27 cellular contexts compared by ENCODE assay signal in genomic region chr6:70672549-70672948, GRCh38. TPM values are rescaled to one million over a fixed set of nuclear protein-coding genes. Genes with fewer than 3 reads are reported as not detected.
DNase-seq lines count a peak whose midpoint lies in the region; ATAC-seq lines count a peak whose summit lies in the region.
"Had no signal": no experiment of that assay in that cellular context is flagged by ENCODE, and none has a peak within 500 bp of the region (broad histone marks: within the 10 kb centered on the region; RNA-seq: fewer than 3 reads in every experiment).

No MANE protein-coding gene starts in this region.

- no peak overlapping the region for H3K27ac ChIP-seq in CD8-positive, alpha-beta memory T cell (ENCODE audit: low read depth, low read length)
- H3K27ac ChIP-seq: epithelial cell of prostate, Peyer's patch, right atrium auricular region, thoracic aorta had no signal

- no peak for ATAC-seq in activated T-helper 17 cell treated with anti-CD3 and anti-CD28 coated beads, Interleukin-2, amount 50 U/mL, for 72 hours (replicated peaks)
- no peak for ATAC-seq in memory B cell (ENCODE audit: low read depth)
- ATAC-seq: activated naive CD4-positive, alpha-beta T cell treated with anti-CD3 and anti-CD28 coated beads, Interleukin-2, amount 50 U/mL, for 72 hours; left lobe of liver; stimulated activated naive CD8-positive, alpha-beta T cell treated with anti-CD3 and anti-CD28 coated beads, Interleukin-15, amount 100 ng/mL, for 72 hours had no signal

- peaks cover 25% of the 10 kb centered on the region for H3K4me1 ChIP-seq in CD8-positive, alpha-beta memory T cell (ENCODE audit: insufficient read depth, low read length)

- no peaks in the 10 kb centered on the region for H3K36me3 ChIP-seq in CD8-positive, alpha-beta memory T cell (ENCODE audit: insufficient read depth, low read length)
- H3K36me3 ChIP-seq: HAP-1, Peyer's patch, right atrium auricular region, thoracic aorta had no signal

- H3K9me3 Mint-ChIP-seq in activated CD4-positive, alpha-beta memory T cell treated with anti-CD3 and anti-CD28 coated beads for 36 hours, result no peaks in the 10 kb centered on the region
- H3K9me3 Mint-ChIP-seq in activated CD4-positive, alpha-beta memory T cell treated with anti-CD3 and anti-CD28 coated beads, Interleukin-2, amount 10 ng/mL, durations not matched to agents 7 days and 5 days, result no peaks in the 10 kb centered on the region
- no peaks in the 10 kb centered on the region for H3K9me3 Mint-ChIP-seq in CD8-positive, alpha-beta memory T cell
- H3K9me3 Mint-ChIP-seq in activated T-helper 17 cell treated with anti-CD3 and anti-CD28 coated beads, Interleukin-2, amount 50 U/mL, for 72 hours, result no peaks in the 10 kb centered on the region
- no peaks in the 10 kb centered on the region for H3K9me3 Mint-ChIP-seq in memory B cell
- H3K9me3 Mint-ChIP-seq: activated CD4-positive, alpha-beta T cell treated with anti-CD3 and anti-CD28 coated beads, Interleukin-2, amount 10 ng/mL, durations not matched to agents 7 days and 5 days; activated naive CD4-positive, alpha-beta T cell treated with anti-CD3 and anti-CD28 coated beads, Interleukin-2, amount 50 U/mL, for 72 hours; stimulated activated naive CD8-positive, alpha-beta T cell treated with anti-CD3 and anti-CD28 coated beads, Interleukin-15, amount 100 ng/mL, for 72 hours had no signal

- no peaks in the 10 kb centered on the region for H3K9me3 ChIP-seq in CD8-positive, alpha-beta memory T cell (ENCODE audit: low read length)
- H3K9me3 ChIP-seq: HAP-1, Peyer's patch, right atrium auricular region, thoracic aorta had no signal

- H3K4me1 Mint-ChIP-seq in activated CD4-positive, alpha-beta memory T cell treated with anti-CD3 and anti-CD28 coated beads for 36 hours (ENCODE audit: low read depth), result peaks cover 69% of the 10 kb centered on the region
- peaks cover 62% of the 10 kb centered on the region for H3K4me1 Mint-ChIP-seq in activated CD4-positive, alpha-beta memory T cell treated with anti-CD3 and anti-CD28 coated beads, Interleukin-2, amount 10 ng/mL, durations not matched to agents 7 days and 5 days
- H3K4me1 Mint-ChIP-seq in CD8-positive, alpha-beta memory T cell, result peaks cover 62 to 86% (median 78%) of the 10 kb centered on the region in 3 donors
- peaks cover 57% of the 10 kb centered on the region for H3K4me1 Mint-ChIP-seq in activated T-helper 17 cell treated with anti-CD3 and anti-CD28 coated beads, Interleukin-2, amount 50 U/mL, for 72 hours
- H3K4me1 Mint-ChIP-seq in memory B cell, result peaks cover 26% of the 10 kb centered on the region

- intact Hi-C loops in activated CD4-positive, alpha-beta memory T cell treated with anti-CD3 and anti-CD28 coated beads for 36 hours (cut with micrococcal nuclease), result no loop called here

- H3K27ac Mint-ChIP-seq in activated CD4-positive, alpha-beta memory T cell treated with anti-CD3 and anti-CD28 coated beads for 36 hours, result peak overlapping the region; percentile 43
- H3K27ac Mint-ChIP-seq in activated CD4-positive, alpha-beta memory T cell treated with anti-CD3 and anti-CD28 coated beads, Interleukin-2, amount 10 ng/mL, durations not matched to agents 7 days and 5 days, result no peak overlapping the region
- peak overlapping the region in 5 of 8 donors; percentile 1 to 51 (median 39) for H3K27ac Mint-ChIP-seq in CD8-positive, alpha-beta memory T cell
- H3K27ac Mint-ChIP-seq in activated T-helper 17 cell treated with anti-CD3 and anti-CD28 coated beads, Interleukin-2, amount 50 U/mL, for 72 hours, result peak overlapping the region; percentile 61
- peak overlapping the region; percentile 10 for H3K27ac Mint-ChIP-seq in memory B cell
- H3K27ac Mint-ChIP-seq: activated CD4-positive, alpha-beta T cell treated with anti-CD3 and anti-CD28 coated beads, Interleukin-2, amount 10 ng/mL, durations not matched to agents 7 days and 5 days; activated naive CD4-positive, alpha-beta T cell treated with anti-CD3 and anti-CD28 coated beads, Interleukin-2, amount 50 U/mL, for 72 hours; CD14-positive monocyte had no signal

- H3K4me3 ChIP-seq in CD8-positive, alpha-beta memory T cell (ENCODE audit: low read length), result no peak overlapping the region
- H3K4me3 ChIP-seq: HAP-1, Peyer's patch, right atrium auricular region, thoracic aorta had no signal

- H3K27me3 ChIP-seq in CD8-positive, alpha-beta memory T cell (ENCODE audit: insufficient read depth, low read length, poor library complexity, severe bottlenecking), result no peaks in the 10 kb centered on the region
- H3K27me3 ChIP-seq: Peyer's patch, right atrium auricular region had no signal

- CTCF ChIA-PET in activated CD4-positive, alpha-beta memory T cell treated with anti-CD3 and anti-CD28 coated beads for 36 hours (lab: Charles Lee), result interaction anchor here (0.7 to 2.3 kb wide), 4 partner anchors 12 to 124 kb away, joined by 3 to 15 read pairs (median 3); no protein-coding TSS in a partner anchor
- CTCF ChIA-PET in activated CD4-positive, alpha-beta memory T cell treated with anti-CD3 and anti-CD28 coated beads, Interleukin-2, amount 10 ng/mL, durations not matched to agents 7 days and 5 days (lab: Charles Lee), result interaction anchor here (0.8 kb wide), 1 partner anchor 180 kb away, joined by 3 read pairs; no protein-coding TSS in a partner anchor
- CTCF ChIA-PET in CD8-positive, alpha-beta memory T cell (lab: Charles Lee), result no interaction called here

- H3K36me3 Mint-ChIP-seq in activated CD4-positive, alpha-beta memory T cell treated with anti-CD3 and anti-CD28 coated beads for 36 hours, result no peaks in the 10 kb centered on the region
- peaks cover 36% of the 10 kb centered on the region for H3K36me3 Mint-ChIP-seq in activated CD4-positive, alpha-beta memory T cell treated with anti-CD3 and anti-CD28 coated beads, Interleukin-2, amount 10 ng/mL, durations not matched to agents 7 days and 5 days (ENCODE audit: low read depth)
- H3K36me3 Mint-ChIP-seq in CD8-positive, alpha-beta memory T cell, result peaks cover 0 to 3% (median 0%) of the 10 kb centered on the region in 3 donors
- H3K36me3 Mint-ChIP-seq in activated T-helper 17 cell treated with anti-CD3 and anti-CD28 coated beads, Interleukin-2, amount 50 U/mL, for 72 hours (ENCODE audit: low read depth), result peaks cover 25% of the 10 kb centered on the region
- H3K36me3 Mint-ChIP-seq in memory B cell, result no peaks in the 10 kb centered on the region

- POLR2A ChIA-PET in activated CD4-positive, alpha-beta memory T cell treated with anti-CD3 and anti-CD28 coated beads for 36 hours (lab: Charles Lee), result no interaction called here
- POLR2A ChIA-PET in activated CD4-positive, alpha-beta memory T cell treated with anti-CD3 and anti-CD28 coated beads, Interleukin-2, amount 10 ng/mL, durations not matched to agents 7 days and 5 days (lab: Charles Lee), result interaction anchor here (1.1 to 1.5 kb wide), 2 partner anchors 13 to 21 kb away, joined by 3 read pairs; no protein-coding TSS in a partner anchor
- POLR2A ChIA-PET in CD8-positive, alpha-beta memory T cell (lab: Charles Lee), result no interaction called here

- H3K4me3 Mint-ChIP-seq in activated CD4-positive, alpha-beta memory T cell treated with anti-CD3 and anti-CD28 coated beads for 36 hours, result no peak overlapping the region
- no peak overlapping the region for H3K4me3 Mint-ChIP-seq in activated CD4-positive, alpha-beta memory T cell treated with anti-CD3 and anti-CD28 coated beads, Interleukin-2, amount 10 ng/mL, durations not matched to agents 7 days and 5 days
- peak overlapping the region in 1 of 7 donors; percentile 3 for H3K4me3 Mint-ChIP-seq in CD8-positive, alpha-beta memory T cell
- peak overlapping the region; percentile 99 for H3K4me3 Mint-ChIP-seq in activated T-helper 17 cell treated with anti-CD3 and anti-CD28 coated beads, Interleukin-2, amount 50 U/mL, for 72 hours
- H3K4me3 Mint-ChIP-seq in memory B cell, result no peak overlapping the region
- H3K4me3 Mint-ChIP-seq: activated CD4-positive, alpha-beta T cell treated with anti-CD3 and anti-CD28 coated beads, Interleukin-2, amount 10 ng/mL, durations not matched to agents 7 days and 5 days; CD14-positive monocyte; stimulated activated naive CD8-positive, alpha-beta T cell treated with anti-CD3 and anti-CD28 coated beads, Interleukin-15, amount 100 ng/mL, for 72 hours had no signal

- no peaks in the 10 kb centered on the region for H3K27me3 Mint-ChIP-seq in activated CD4-positive, alpha-beta memory T cell treated with anti-CD3 and anti-CD28 coated beads for 36 hours
- H3K27me3 Mint-ChIP-seq in activated CD4-positive, alpha-beta memory T cell treated with anti-CD3 and anti-CD28 coated beads, Interleukin-2, amount 10 ng/mL, durations not matched to agents 7 days and 5 days, result no peaks in the 10 kb centered on the region
- H3K27me3 Mint-ChIP-seq in CD8-positive, alpha-beta memory T cell, result no peaks in the 10 kb centered on the region
- no peaks in the 10 kb centered on the region for H3K27me3 Mint-ChIP-seq in activated T-helper 17 cell treated with anti-CD3 and anti-CD28 coated beads, Interleukin-2, amount 50 U/mL, for 72 hours
- H3K27me3 Mint-ChIP-seq in memory B cell, result no peaks in the 10 kb centered on the region
- H3K27me3 Mint-ChIP-seq: activated CD4-positive, alpha-beta T cell treated with anti-CD3 and anti-CD28 coated beads, Interleukin-2, amount 10 ng/mL, durations not matched to agents 7 days and 5 days; stimulated activated naive CD8-positive, alpha-beta T cell treated with anti-CD3 and anti-CD28 coated beads, Interleukin-15, amount 100 ng/mL, for 72 hours had no signal

- no peak for DNase-seq in activated CD4-positive, alpha-beta memory T cell treated with anti-CD3 and anti-CD28 coated beads for 36 hours
- no peak for DNase-seq in activated CD4-positive, alpha-beta memory T cell treated with anti-CD3 and anti-CD28 coated beads, Interleukin-2, amount 10 ng/mL, durations not matched to agents 7 days and 5 days
- DNase-seq in CD8-positive, alpha-beta memory T cell, result no peak
- DNase-seq in memory B cell (ENCODE audit: low spot score in 2 of 2) (no peak), COR-L47 (lab: John Stamatoyannopoulos, UW) (no peak), NCI-H226 (no peak)
- DNase-seq in stimulated activated CD8-positive, alpha-beta memory T cell treated with anti-CD3 and anti-CD28 coated beads, Interleukin-4, amount 100 ng/mL, for 48 hours, result no peak
- DNase-seq: activated CD4-positive, alpha-beta T cell treated with anti-CD3 and anti-CD28 coated beads, Interleukin-2, amount 10 ng/mL, durations not matched to agents 7 days and 5 days; activated CD8-positive, alpha-beta memory T cell treated with anti-CD3 and anti-CD28 coated beads, Interleukin-2, amount 50 U/mL, for 4 hours; aorta; DMS 273 treated with DMSO at 0.1 percent for 48 hours; effector CD4-positive, alpha-beta T cell; NCI-H1417; NCI-H2029 treated with DMSO at 0.1 percent for 48 hours; NCI-H526; Peyer's patch; SHP77 treated with DMSO at 0.1 percent for 48 hours; stimulated activated CD4-positive, alpha-beta T cell treated with anti-CD3 and anti-CD28 coated beads, Interleukin-1b, Interleukin-23, amount 100 ng/mL, for 48 hours; stimulated activated naive CD8-positive, alpha-beta T cell treated with anti-CD3 and anti-CD28 coated beads, Interleukin-15, amount 100 ng/mL, for 72 hours had no signal

RNA-seq across cellular contexts. Expression of gene SMAP1, which starts 4.9 kb away (rescaled TPM):
- 10 to 100 TPM; 23.6 to 24.2 TPM for total RNA-seq in activated CD4-positive, alpha-beta memory T cell treated with anti-CD3 and anti-CD28 coated beads for 36 hours
- 10 to 100 TPM; 48.4 to 48.6 TPM for total RNA-seq in activated CD4-positive, alpha-beta memory T cell treated with anti-CD3 and anti-CD28 coated beads, Interleukin-2, amount 10 ng/mL, durations not matched to agents 7 days and 5 days
- 10 to 100 TPM; 20.1 to 23.8 TPM for total RNA-seq in CD8-positive, alpha-beta memory T cell
- polyA plus RNA-seq in CD8-positive, alpha-beta memory T cell, result 29.8 TPM
- total RNA-seq in activated T-helper 17 cell treated with anti-CD3 and anti-CD28 coated beads, Interleukin-2, amount 50 U/mL, for 72 hours, result 10 to 100 TPM; 24.0 to 39.5 TPM
